In genomic region chr15:27237319-27237939, GRCh38 we compare ENCODE assay signal across 25 cellular contexts.
"Had no signal": no experiment of that assay in that cellular context is flagged by ENCODE, and none has a peak within 500 bp of the region (broad histone marks: within the 10 kb centered on the region; RNA-seq: fewer than 3 reads in every experiment).

No MANE protein-coding gene starts in this region.

- H3K27ac Mint-ChIP-seq: activated naive CD4-positive, alpha-beta T cell treated with anti-CD3 and anti-CD28 coated beads, Interleukin-2, amount 50 U/mL, for 72 hours; activated T-helper 1 cell treated with anti-CD3 and anti-CD28 coated beads, Interleukin-12 subunit alpha, Interleukin-12 subunit beta, Interleukin-2, Interleukin-4 antibody, amounts not matched to agents 30 ng/mL and 10 ng/mL and 1 ng/mL, durations not matched to agents 14 hours and 24 hours and 36 hours; mesothelial cell of epicardium; nephron progenitor cell; progenitor cell of endocrine pancreas had no signal

- ATAC-seq: activated CD4-positive, CD25-positive, alpha-beta regulatory T cell treated with anti-CD3 and anti-CD28 coated beads, Interleukin-2, amount 50 U/mL, for 24 hours; activated naive CD4-positive, alpha-beta T cell treated with anti-CD3 and anti-CD28 coated beads, Interleukin-2, amount 50 U/mL, for 72 hours; esophagus mucosa; gastrocnemius medialis; left lung; stimulated activated naive CD8-positive, alpha-beta T cell treated with anti-CD3 and anti-CD28 coated beads, Interleukin-15, Interleukin-2, amounts not matched to agents 100 U/mL and 50 U/mL, for 24 hours had no signal

- H3K36me3 ChIP-seq: adrenal gland, breast epithelium, gastrocnemius medialis, left lung, right atrium auricular region, tibial artery, uterus had no signal

- H3K4me1 ChIP-seq: adrenal gland, breast epithelium, gastrocnemius medialis, left lung, right atrium auricular region, tibial artery, uterus had no signal

- DNase-seq: activated CD4-positive, alpha-beta T cell treated with anti-CD3 and anti-CD28 coated beads, Interleukin-2, amount 50 U/mL, for 4 hours; activated gamma-delta T cell treated with Interleukin-2 at 50 U/mL for 16 hours; activated T-cell treated with anti-CD3 and anti-CD28 coated beads for 4 hours; adrenal gland; cerebellar nuclear complex; cortex of kidney; effector CD4-positive, alpha-beta T cell; gastrocnemius medialis; head of caudate nucleus; kidney; left lung; nucleus accumbens; stimulated activated naive CD8-positive, alpha-beta T cell treated with anti-CD3 and anti-CD28 coated beads, Interleukin-15, Interleukin-2, amounts not matched to agents 100 U/mL and 50 U/mL, for 24 hours; substantia nigra; tibial artery; uterus had no signal

- H3K27me3 ChIP-seq: adrenal gland, breast epithelium, gastrocnemius medialis, left lung, right atrium auricular region, tibial artery, uterus had no signal

- H3K4me3 Mint-ChIP-seq: activated T-helper 1 cell treated with anti-CD3 and anti-CD28 coated beads, Interleukin-12 subunit alpha, Interleukin-12 subunit beta, Interleukin-2, Interleukin-4 antibody, amounts not matched to agents 30 ng/mL and 10 ng/mL and 1 ng/mL, durations not matched to agents 14 hours and 24 hours and 36 hours; mesothelial cell of epicardium; nephron progenitor cell had no signal

- H3K36me3 Mint-ChIP-seq: mesothelial cell of epicardium had no signal

- H3K9me3 Mint-ChIP-seq: mesothelial cell of epicardium, nephron progenitor cell had no signal

- H3K9me3 ChIP-seq: adrenal gland, breast epithelium, gastrocnemius medialis, left lung, right atrium auricular region, tibial artery, uterus had no signal

- H3K4me3 ChIP-seq: adrenal gland, breast epithelium, gastrocnemius medialis, left lung, right atrium auricular region, tibial artery, uterus had no signal

- H3K27ac ChIP-seq: adrenal gland, breast epithelium, gastrocnemius medialis, left lung, right atrium auricular region, tibial artery, uterus had no signal
